Comparison of ENCODE assay signal across 8 cellular contexts in the genomic region with DNA sequence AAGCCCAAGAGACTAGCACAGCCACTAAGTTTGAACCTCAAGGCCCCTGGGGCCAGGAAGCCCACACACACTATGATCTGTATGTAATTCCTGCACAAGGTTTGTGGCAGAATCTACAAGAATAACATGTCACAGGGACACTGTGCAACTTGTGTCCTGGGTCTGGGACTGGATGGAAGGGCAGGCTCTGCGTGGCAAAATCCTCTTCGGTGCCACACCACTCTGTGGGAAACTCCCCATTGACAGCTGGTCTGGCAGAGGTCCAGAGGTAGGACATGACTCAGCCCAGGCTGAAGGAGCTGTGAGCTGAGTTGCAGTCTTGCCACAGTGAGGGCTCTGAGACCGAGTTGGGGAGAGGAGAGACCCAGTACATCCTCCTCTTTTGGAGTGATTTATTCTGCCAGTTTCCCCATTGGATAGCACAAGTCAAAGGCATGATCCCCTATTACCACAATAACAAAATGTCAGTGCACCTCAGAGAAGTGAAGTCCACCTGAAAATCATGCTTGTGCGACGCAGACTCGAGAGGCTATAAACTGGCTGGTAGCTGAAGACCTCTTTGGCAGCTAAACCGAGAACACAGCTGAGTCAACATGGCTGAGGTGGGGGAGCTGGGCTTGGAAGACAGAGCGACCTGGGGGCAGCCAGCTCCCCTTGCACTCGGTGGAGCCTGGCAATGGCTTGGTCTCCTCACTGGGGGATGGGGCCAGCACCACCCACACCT. TPM values are rescaled to one million over a fixed set of nuclear protein-coding genes. Genes with fewer than 3 reads are reported as not detected.
DNase-seq lines count a peak whose midpoint lies in the region; ATAC-seq, FAIRE-seq and TF ChIP-seq lines count a peak whose summit lies in the region.

No MANE protein-coding gene starts in this region.

- H3K4me1 Mint-ChIP-seq in mesothelial cell of epicardium = no peaks in the 10 kb centered on the region

- TF ChIP-seq CTCF in fibroblast of mammary gland (conservative IDR thresholded peaks at IDR 0.05; ENCODE audit: control insufficient read depth, insufficient read depth, low read depth, low read length) (no peak), mesothelial cell of epicardium (IDR thresholded peaks at IDR 0.05; ENCODE audit: unreplicated experiment) (no peak)

- H3K27me3 Mint-ChIP-seq in mesothelial cell of epicardium (ENCODE audit: low read depth) = no peaks in the 10 kb centered on the region

- H3K4me3 ChIP-seq in fibroblast of mammary gland (ENCODE audit: control insufficient read depth, low read depth, low read length) = no peak overlapping the region

- H3K27ac Mint-ChIP-seq in mesothelial cell of epicardium = no peak overlapping the region

- FAIRE-seq in GM12892 (lab: Jason Lieb, UNC) (peak; percentile 83), HTR-8/SVneo (lab: Jason Lieb, UNC) (no peak)

- no peak overlapping the region for H3K4me3 Mint-ChIP-seq in mesothelial cell of epicardium

- DNase-seq in GM12892 (ENCODE audit: insufficient read length) (peak; percentile 55), HTR-8/SVneo (ENCODE audit: insufficient read length, low spot score) (peak; percentile 25), fibroblast of mammary gland (ENCODE audit: low read depth) (peak; percentile 83), pons (ENCODE audit: low spot score) (peak; percentile 75), mesothelial cell of epicardium (ENCODE audit: low spot score in 2 of 2, unreplicated experiment in 2 of 2) (no peak)
- peak; percentile 16 to 18 for DNase-seq in activated CD8-positive, alpha-beta memory T cell treated with anti-CD3 and anti-CD28 coated beads for 4 hours (ENCODE audit: low read depth in 2 of 2)

- H3K9me3 Mint-ChIP-seq in mesothelial cell of epicardium = no peaks in the 10 kb centered on the region

- no peak for TF ChIP-seq POLR2A in GM12892 (IDR thresholded peaks at IDR 0.05; ENCODE audit: low read depth, low read length)

- peaks cover 15% of the 10 kb centered on the region for H3K36me3 Mint-ChIP-seq in mesothelial cell of epicardium

- ATAC-seq in GM18858 (IDR thresholded peaks at IDR 0.05; ENCODE audit: unreplicated experiment) (no peak), GM18517 (IDR thresholded peaks at IDR 0.05; ENCODE audit: unreplicated experiment) (no peak)

RNA-seq across cellular contexts. Expression of gene SERPIND1, which starts 23.3 kb away (rescaled TPM):
- 0.70 TPM for polyA plus RNA-seq in GM12892 (2012; ENCODE audit: missing spikeins)
- not detected in 3 replicates for total RNA-seq in mesothelial cell of epicardium

Comparison
In these comparisons a context has a peak if more than half of its experiments do, and no peak if none do; other contexts are left out.
1. DNase-seq: peak in GM12892 (single experiment), HTR-8/SVneo (single experiment), activated CD8-positive, alpha-beta memory T cell treated with anti-CD3 and anti-CD28 coated beads for 4 hours (2 of 2), fibroblast of mammary gland (single experiment) and pons (single experiment); none in mesothelial cell of epicardium (0 of 2).